ENCODE assay signal across 8 cellular contexts in the genomic region with DNA sequence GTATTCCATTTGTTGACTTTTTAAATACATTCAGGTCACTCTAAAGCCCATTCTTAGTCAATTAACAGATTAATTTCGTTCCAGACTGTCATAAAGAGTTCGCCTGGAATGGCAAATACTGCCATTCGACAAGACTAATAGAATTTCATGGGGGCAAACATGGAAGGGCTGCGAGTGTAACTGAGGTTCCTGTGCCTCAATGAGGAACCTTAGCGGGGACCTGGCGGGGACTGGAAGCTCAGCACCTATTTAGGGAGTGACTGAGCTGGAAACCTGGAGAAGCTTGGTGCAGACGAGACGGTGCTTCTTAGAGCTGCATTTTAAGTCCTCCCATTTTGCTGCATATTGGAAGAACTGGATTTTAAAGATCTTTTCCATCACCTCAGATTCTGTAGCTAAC. TPM values are rescaled to one million over a fixed set of nuclear protein-coding genes. Genes with fewer than 3 reads are reported as not detected.
A peak's percentile ranks its signal among the peaks of the same experiment; 100 is the strongest.
DNase-seq lines count a peak whose midpoint lies in the region; ATAC-seq and TF ChIP-seq lines count a peak whose summit lies in the region.

No MANE protein-coding gene starts in this region.

- DNase-seq in EL = peak; percentile 5
- no peak for DNase-seq in RWPE2 (ENCODE audit: low spot score)
- no peak for DNase-seq in fibroblast of mammary gland (ENCODE audit: low read depth)
- no peak for DNase-seq in trophoblast cell
- no peak for DNase-seq in NCI-H1048 (lab: John Stamatoyannopoulos, UW)
- DNase-seq in DMS114 treated with DMSO at 0.1 percent for 48 hours (lab: John Stamatoyannopoulos, UW; ENCODE audit: unreplicated experiment) = no peak
- no peak for DNase-seq in mucosa of descending colon

- peaks cover 2% of the 10 kb centered on the region for H3K79me2 ChIP-seq in trophoblast cell (ENCODE audit: control insufficient read depth, insufficient read depth, low read length, poor library complexity)

- H2AK5ac ChIP-seq in trophoblast cell (ENCODE audit: low read length) = no peak overlapping the region

- no peaks in the 10 kb centered on the region for H3K9me3 ChIP-seq in RWPE2 (ENCODE audit: severe bottlenecking)
- no peaks in the 10 kb centered on the region for H3K9me3 ChIP-seq in trophoblast cell (ENCODE audit: insufficient read depth, low read depth, low read length)
- H3K9me3 ChIP-seq in mucosa of descending colon = no peaks in the 10 kb centered on the region

- H2BK12ac ChIP-seq in trophoblast cell (ENCODE audit: low read length) = no peak overlapping the region

- peak overlapping the region; percentile 58 for H2BK120ac ChIP-seq in trophoblast cell (ENCODE audit: insufficient read depth, low read length, poor library complexity)

- H3K4me3 ChIP-seq in RWPE2 (ENCODE audit: severe bottlenecking) = peak overlapping the region; percentile 34
- H3K4me3 ChIP-seq in fibroblast of mammary gland (ENCODE audit: control insufficient read depth, low read depth, low read length) = peak overlapping the region; percentile 81
- H3K4me3 ChIP-seq in trophoblast cell (ENCODE audit: low read depth, low read length) = no peak overlapping the region
- no peak overlapping the region for H3K4me3 ChIP-seq in mucosa of descending colon

- peak overlapping the region; percentile 45 for H4K91ac ChIP-seq in trophoblast cell (ENCODE audit: low read depth, low read length)

- H3K4me2 ChIP-seq in trophoblast cell (ENCODE audit: low read length) = peak overlapping the region; percentile 88

- H3K79me1 ChIP-seq in trophoblast cell (ENCODE audit: low read length) = peaks cover 2% of the 10 kb centered on the region

- peak overlapping the region; percentile 53 for H3K27ac ChIP-seq in RWPE2 (ENCODE audit: poor library complexity, severe bottlenecking)
- peak overlapping the region; percentile 23 for H3K27ac ChIP-seq in trophoblast cell (ENCODE audit: low read depth, low read length)

- H3K14ac ChIP-seq in trophoblast cell (ENCODE audit: low read length) = peak overlapping the region; percentile 8

- no peak overlapping the region for H3K9ac ChIP-seq in trophoblast cell (ENCODE audit: low read length)

- H3K23ac ChIP-seq in trophoblast cell (ENCODE audit: low read length) = no peak overlapping the region

- intact Hi-C loops in mucosa of descending colon (cut with DNase I, micrococcal nuclease) = no loop called here

- H3K36me3 ChIP-seq in RWPE2 (ENCODE audit: low read depth) (no peaks in the 10 kb centered on the region), trophoblast cell (ENCODE audit: control insufficient read depth in 1 of 2, insufficient read depth in 2 of 2, low read length in 2 of 2) (no peaks in the 10 kb centered on the region), mucosa of descending colon (ENCODE audit: low read depth) (no peaks in the 10 kb centered on the region)

- no peak for ATAC-seq in RWPE2 (ENCODE audit: low read depth)
- ATAC-seq in HG03469 (IDR thresholded peaks at IDR 0.05; ENCODE audit: unreplicated experiment) = no peak
- ATAC-seq in mucosa of descending colon = no peak

- H3K4me1 ChIP-seq in RWPE2 (ENCODE audit: insufficient read depth, poor library complexity, severe bottlenecking) (peaks cover 11% of the 10 kb centered on the region), trophoblast cell (ENCODE audit: control insufficient read depth in 1 of 2, insufficient read depth in 2 of 2, low read length in 2 of 2) (peaks cover 11 to 13% of the 10 kb centered on the region in 2 experiments), mucosa of descending colon (ENCODE audit: low read depth) (peaks cover 17% of the 10 kb centered on the region)

- TF ChIP-seq CTCF in RWPE2 (IDR thresholded peaks at IDR 0.05; ENCODE audit: poor library complexity, severe bottlenecking) = no peak
- TF ChIP-seq CTCF in fibroblast of mammary gland (conservative IDR thresholded peaks at IDR 0.05; ENCODE audit: control insufficient read depth, insufficient read depth, low read depth, low read length) = no peak
- TF ChIP-seq CTCF in mucosa of descending colon (IDR thresholded peaks at IDR 0.05) = no peak

- no peak overlapping the region for H3K4ac ChIP-seq in trophoblast cell (ENCODE audit: low read depth, low read length)

- H3K18ac ChIP-seq in trophoblast cell (ENCODE audit: low read length) = no peak overlapping the region

- H3K27me3 ChIP-seq in RWPE2 (ENCODE audit: insufficient read depth, poor library complexity, severe bottlenecking) (peaks cover 40% of the 10 kb centered on the region), trophoblast cell (ENCODE audit: insufficient read depth, low read length) (peaks cover 3% of the 10 kb centered on the region)

- WGBS in trophoblast cell (ENCODE audit: extremely low coverage, insufficient coverage, insufficient read length) = no CpG with 5 or more reads among the region's 8 CpGs

- H4K12ac ChIP-seq in trophoblast cell (ENCODE audit: low read depth, low read length) = peak overlapping the region; percentile 44

- peak overlapping the region; percentile 79 for H2AFZ ChIP-seq in trophoblast cell (ENCODE audit: insufficient read depth, low read length, poor library complexity)

- H4K8ac ChIP-seq in trophoblast cell (ENCODE audit: low read depth, low read length) = no peak overlapping the region

- no peak overlapping the region for H2BK5ac ChIP-seq in trophoblast cell (ENCODE audit: low read depth, low read length, poor library complexity)

RNA-seq across cellular contexts. Expression of a gene that starts 3.4 kb away (rescaled TPM):
- 6.8 and 8.0 TPM in 2 replicates for polyA plus RNA-seq in trophoblast cell (2013)
- total RNA-seq in mucosa of descending colon = 10 to 100 TPM in 2 of 3 donors, 1 to 10 TPM in 1; 8.8 to 36.0 (median 20.5) TPM

Comparison
In these comparisons a context has a peak if more than half of its experiments do, and no peak if none do; other contexts are left out.
1. H3K4me3 ChIP-seq: peak in RWPE2 (single experiment) and fibroblast of mammary gland (single experiment); none in trophoblast cell (single experiment) and mucosa of descending colon (single experiment).